In genomic region chrX:150752124-150752523, GRCh38 we compare ENCODE assay signal across 26 cellular contexts.
"Had no signal": no experiment of that assay in that cellular context is flagged by ENCODE, and none has a peak within 500 bp of the region (broad histone marks: within the 10 kb centered on the region; RNA-seq: fewer than 3 reads in every experiment).

No MANE protein-coding gene starts in this region.

- H3K27me3 ChIP-seq: SJCRH30 had no signal

- ATAC-seq: activated CD8-positive, alpha-beta T cell treated with anti-CD3 and anti-CD28 coated beads for 36 hours; activated naive CD8-positive, alpha-beta T cell treated with anti-CD3 and anti-CD28 coated beads, Interleukin-2, amount 50 U/mL, for 24 hours; PC-3 had no signal

- DNase-seq: activated CD4-positive, alpha-beta T cell treated with anti-CD3 and anti-CD28 coated beads, Interleukin-2, amount 10 ng/mL, durations not matched to agents 24 days and 14 days; activated CD4-positive, alpha-beta T cell treated with anti-CD3 and anti-CD28 coated beads, Interleukin-2, amount 50 U/mL, for 4 hours; activated CD8-positive, alpha-beta T cell treated with anti-CD3 and anti-CD28 coated beads for 36 hours; activated naive CD4-positive, alpha-beta T cell treated with anti-CD3 and anti-CD28 coated beads, Interleukin-2, amount 10 ng/mL, durations not matched to agents 7 days and 5 days; activated naive CD8-positive, alpha-beta T cell treated with anti-CD3 and anti-CD28 coated beads, Interleukin-2, amount 50 U/mL, for 24 hours; activated T-cell treated with anti-CD3 and anti-CD28 coated beads, Interleukin-2, amount 50 U/mL, for 1 hour; anterior cingulate cortex; central memory CD4-positive, alpha-beta T cell; Karpas-422; KBM-7; NCI-H1105; NCI-H1417 treated with DMSO at 0.1 percent for 48 hours; NCI-H187 treated with DMSO at 0.1 percent for 48 hours; NCI-H2081; NCI-H2171 treated with DMSO at 0.1 percent for 48 hours; NCI-H2227 treated with DMSO at 0.1 percent for 48 hours; NCI-H446; NCI-H510A treated with DMSO at 0.1 percent for 48 hours; NCI-H526 treated with DMSO at 0.1 percent for 48 hours; NCI-H774; PC-3; SHP77; SJCRH30; T1000 had no signal

- H3K9me3 ChIP-seq: SJCRH30 had no signal

- H3K36me3 ChIP-seq: SJCRH30 had no signal

- H3K27ac ChIP-seq: RWPE1, SJCRH30, SK-N-MC had no signal

- H3K4me1 ChIP-seq: SJCRH30 had no signal

- H3K4me3 ChIP-seq: SJCRH30, SK-N-MC had no signal
